In genomic region chr10:133159950-133160812, GRCh38 we compare ENCODE assay signal across 9 cellular contexts. TPM values are rescaled to one million over a fixed set of nuclear protein-coding genes. Genes with fewer than 3 reads are reported as not detected.
DNase-seq lines count a peak whose midpoint lies in the region; ATAC-seq and TF ChIP-seq lines count a peak whose summit lies in the region.
"Had no signal": no experiment of that assay in that cellular context is flagged by ENCODE, and none has a peak within 500 bp of the region (broad histone marks: within the 10 kb centered on the region; RNA-seq: fewer than 3 reads in every experiment).

KNDC1 (plus strand) TSS chr10:133160219; CDS start chr10:133160468, 249 bp downstream.

- H3K36me3 ChIP-seq in Panc1 (ENCODE audit: control insufficient read depth, insufficient read depth, low read length) (no peaks in the 10 kb centered on the region), muscle layer of duodenum (ENCODE audit: control insufficient read depth in 1 of 2, insufficient read depth in 2 of 2, low read length in 2 of 2) (no peaks in the 10 kb centered on the region)

- 0 out of 2 replicates have a peak, but pooled peaks cover 2% of the 10 kb centered on the region for H3K27me3 ChIP-seq in Panc1 (ENCODE audit: control insufficient read depth, insufficient read depth, low read length)
- peaks cover 13% of the 10 kb centered on the region for H3K27me3 ChIP-seq in muscle layer of duodenum (ENCODE audit: low read depth, low read length)

- H3K9me3 ChIP-seq in Panc1 (ENCODE audit: control insufficient read depth, insufficient read depth, low read depth, low read length) (no peaks in the 10 kb centered on the region), muscle layer of duodenum (ENCODE audit: control insufficient read depth in 1 of 2, low read length in 2 of 2) (no peaks in the 10 kb centered on the region)

- H3K4me3 ChIP-seq in Panc1 (ENCODE audit: low read depth in 2 of 2, low read length in 2 of 2), result peak within 1 kb of the TSS; percentile 54 to 69
- peak within 1 kb of the TSS; percentile 42 to 64 for H3K4me3 ChIP-seq in muscle layer of duodenum (ENCODE audit: low read depth in 1 of 2, low read length in 2 of 2)

- CTCF ChIA-PET in Panc1 (lab: Charles Lee), result interaction anchor here (0.6 kb wide), 1 partner anchor 107 kb away, joined by 3 read pairs; no protein-coding TSS in a partner anchor

- intact Hi-C loops in Panc1 (cut with micrococcal nuclease; ENCODE audit: unreplicated experiment), result no loop called here

- in situ Hi-C loops in Panc1 (cut with HindIII; ENCODE audit: low pct_unique_long_range_greater_than_20kb, low sequenced_read_pairs), result no loop called here

- no peak within 1 kb of the TSS for H3K27ac ChIP-seq in Panc1 (ENCODE audit: low read length)
- no peak within 1 kb of the TSS for H3K27ac ChIP-seq in muscle layer of duodenum (ENCODE audit: low read length)

- TF ChIP-seq CTCF in Panc1 (IDR thresholded peaks at IDR 0.05), result no peak

- DNase-seq in EL (peak; percentile 17), Panc1 (ENCODE audit: low read depth, low spot score) (no peak), erythroblast (lab: John Stamatoyannopoulos, UW) (peak; percentile 37 to 39), UCSD-AML1 (lab: John Stamatoyannopoulos, UW; ENCODE audit: unreplicated experiment) (no peak), GM19238 (ENCODE audit: insufficient read length, low spot score) (no peak), NCI-H82 (lab: John Stamatoyannopoulos, UW) (no peak), GF-D8 (lab: John Stamatoyannopoulos, UW) (no peak)

- ATAC-seq in Panc1, result peak; percentile 80

- BruUV-seq in Panc1 (replicated peaks; lab: Mats Ljungman, UMichigan), result no TSS peak

- no peak for TF ChIP-seq POLR2A in erythroblast (IDR thresholded peaks at IDR 0.05; ENCODE audit: low read length)

- peaks cover 17% of the 10 kb centered on the region for H3K4me1 ChIP-seq in Panc1 (ENCODE audit: control insufficient read depth, insufficient read depth, low read length)
- peaks cover 0 to 17% of the 10 kb centered on the region in 2 donors for H3K4me1 ChIP-seq in muscle layer of duodenum (ENCODE audit: control insufficient read depth in 1 of 2, insufficient read depth in 2 of 2, low read length in 2 of 2)

- POLR2A ChIA-PET in Panc1 (lab: Charles Lee), result interaction anchor here (0.6 kb wide), 1 partner anchor 170 kb away, joined by 7 read pairs; no protein-coding TSS in a partner anchor

RNA-seq across cellular contexts. Expression of gene KNDC1, which starts in this region (rescaled TPM):
- total RNA-seq in Panc1 (2021; ENCODE audit: unreplicated experiment), result 2.6 TPM
- polyA plus RNA-seq in Panc1 (2012; ENCODE audit: insufficient read length), result 8.2 TPM
- total RNA-seq: myocyte had no signal

Comparison
In these comparisons a context has a peak if more than half of its experiments do, and no peak if none do; other contexts are left out.
1. DNase-seq: peak in EL (single experiment) and erythroblast (2 of 2); none in Panc1 (single experiment), UCSD-AML1 (single experiment), GM19238 (single experiment), NCI-H82 (single experiment) and GF-D8 (single experiment).